Comparison of ENCODE assay signal across 25 cellular contexts in the genomic region with DNA sequence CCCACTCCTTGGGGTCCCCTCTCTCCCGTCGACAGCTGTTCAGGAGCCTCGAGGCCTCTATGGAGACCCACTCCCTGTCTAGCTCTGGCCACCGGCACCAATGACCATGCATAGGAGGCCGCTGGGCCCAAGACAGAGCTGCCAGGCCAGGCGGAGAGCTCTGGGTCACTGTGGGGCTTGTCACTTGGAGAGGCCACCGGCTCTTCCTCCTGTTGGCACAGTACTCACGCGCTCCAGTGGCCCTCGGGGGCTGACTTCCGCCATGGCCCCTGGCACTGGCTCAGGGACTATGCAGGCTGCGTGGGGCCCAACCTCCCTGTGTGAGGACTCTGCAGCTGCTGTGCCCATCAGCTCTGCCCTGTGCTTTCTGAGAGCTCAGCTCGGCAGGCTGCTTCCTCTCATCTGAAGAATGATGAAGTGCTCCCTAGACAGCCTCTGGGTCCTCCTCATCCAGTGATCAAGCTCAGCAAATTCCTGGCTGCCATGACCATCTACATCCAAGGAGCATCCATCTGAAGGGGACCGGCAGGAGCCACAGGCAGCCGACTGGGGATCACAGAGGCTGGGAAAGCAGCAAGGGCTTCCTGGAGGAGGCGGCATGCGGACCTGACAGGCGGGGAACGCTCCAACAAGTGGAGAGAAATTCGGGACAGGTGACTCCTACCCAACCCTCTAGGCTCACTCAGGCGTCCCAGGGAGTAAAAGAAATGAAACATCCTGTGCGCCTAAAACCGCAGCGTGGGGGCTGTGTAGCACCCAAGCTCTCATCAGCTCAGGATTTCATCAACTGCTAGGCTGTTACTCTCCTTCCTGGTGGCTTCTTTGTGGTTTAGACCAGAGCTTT. TPM values are rescaled to one million over a fixed set of nuclear protein-coding genes. Genes with fewer than 3 reads are reported as not detected.
A peak's percentile ranks its signal among the peaks of the same experiment; 100 is the strongest.
DNase-seq lines count a peak whose midpoint lies in the region; TF ChIP-seq lines count a peak whose summit lies in the region.
"Had no signal": no experiment of that assay in that cellular context is flagged by ENCODE, and none has a peak within 500 bp of the region (broad histone marks: within the 10 kb centered on the region; RNA-seq: fewer than 3 reads in every experiment).

No MANE protein-coding gene starts in this region.

- no peaks in the 10 kb centered on the region for H3K4me1 ChIP-seq in thyroid gland
- H3K4me1 ChIP-seq: HAP-1, left ventricle myocardium inferior had no signal

- peaks cover 8 to 10% of the 10 kb centered on the region in 2 donors for H3K36me3 ChIP-seq in thyroid gland
- H3K36me3 ChIP-seq: HAP-1 had no signal

- WGBS in thyroid gland, 2 donors: 91 to 93% methylated on average over 12 to 16 of the region's 24 CpGs

- H3K27ac ChIP-seq in thyroid gland: no peak overlapping the region
- H3K27ac ChIP-seq: 22Rv1, left ventricle myocardium inferior had no signal

- TF ChIP-seq POLR2A in thyroid gland (IDR thresholded peaks at IDR 0.05): no peak

- no peaks in the 10 kb centered on the region for H3K27me3 ChIP-seq in thyroid gland

- DNase-seq in NOMO-1 (lab: John Stamatoyannopoulos, UW; ENCODE audit: unreplicated experiment in 2 of 2): peak; percentile 61 to 65
- no peak for DNase-seq in NOMO-1 treated with dmso at 0.1 percent for 144 hours (lab: John Stamatoyannopoulos, UW; ENCODE audit: unreplicated experiment)
- peak; percentile 97 for DNase-seq in SKM-1 treated with dmso at 0.1 percent for 144 hours (lab: John Stamatoyannopoulos, UW; ENCODE audit: unreplicated experiment)
- no peak for DNase-seq in epidermal melanocyte (ENCODE audit: insufficient read length, low spot score)
- no peak for DNase-seq in thyroid gland
- DNase-seq in NAMALWA (ENCODE audit: low spot score): no peak
- DNase-seq: activated CD4-positive, alpha-beta T cell treated with anti-CD3 and anti-CD28 coated beads for 36 hours; activated CD8-positive, alpha-beta T cell treated with anti-CD3 and anti-CD28 coated beads, Interleukin-2, amount 10 ng/mL, durations not matched to agents 7 days and 5 days; activated naive CD8-positive, alpha-beta T cell treated with anti-CD3 and anti-CD28 coated beads for 36 hours; DMS53; effector CD8-positive, alpha-beta T cell; glutamatergic neuron; islet precursor cell; left ventricle myocardium inferior; NCI-H1417 treated with DMSO at 0.1 percent for 48 hours; NCI-H2081 treated with DMSO at 0.1 percent for 48 hours; NCI-H345; NCI-H748 treated with DMSO at 0.1 percent for 48 hours; OCI-M1; stimulated activated naive CD4-positive, alpha-beta T cell had no signal

- no peak for TF ChIP-seq CTCF in thyroid gland (IDR thresholded peaks at IDR 0.05)

- no peaks in the 10 kb centered on the region for H3K9me3 ChIP-seq in thyroid gland
- H3K9me3 ChIP-seq: HAP-1, left ventricle myocardium inferior had no signal

- intact Hi-C loops in thyroid gland (cut with DNase I): no loop called here

- no peak overlapping the region for H3K4me3 ChIP-seq in thyroid gland (replicated peaks in 1 of 3)
- H3K4me3 ChIP-seq: HAP-1, left ventricle myocardium inferior had no signal

RNA-seq across cellular contexts. Expression of a gene that starts 16.8 kb away (rescaled TPM):
- total RNA-seq in thyroid gland: 10 to 100 TPM; 14.4 to 41.9 (median 33.0) TPM

RNA-seq across cellular contexts. Expression of a gene that starts 17.0 kb away (rescaled TPM):
- total RNA-seq in thyroid gland: 10 to 100 TPM; 18.9 to 50.4 (median 43.8) TPM

RNA-seq across cellular contexts. Expression of a gene that starts 26.5 kb away (rescaled TPM):
- total RNA-seq in thyroid gland: not detected
- total RNA-seq: activated CD4-positive, alpha-beta T cell treated with anti-CD3 and anti-CD28 coated beads for 36 hours; activated CD8-positive, alpha-beta T cell treated with anti-CD3 and anti-CD28 coated beads, Interleukin-2, amount 10 ng/mL, durations not matched to agents 7 days and 5 days; activated naive CD8-positive, alpha-beta T cell treated with anti-CD3 and anti-CD28 coated beads for 36 hours; aorta; epithelial cell of proximal tubule; left ventricle myocardium inferior; posterior vena cava had no signal

RNA-seq across cellular contexts. Expression of a gene that starts 28.2 kb away (rescaled TPM):
- 100 to 1,000 TPM in 3 of 4 donors, 10 to 100 TPM in 1; 88.9 to 182 (median 118) TPM for total RNA-seq in thyroid gland

RNA-seq across cellular contexts. Expression of a gene that starts 36.4 kb away (rescaled TPM):
- 1 to 10 TPM in 2 of 4 donors, under 1 TPM in 2; 0.33 to 1.8 (median 0.99) TPM for total RNA-seq in thyroid gland

Comparison
In these comparisons a context has a peak if more than half of its experiments do, and no peak if none do; other contexts are left out.
1. DNase-seq: peak in NOMO-1 (2 of 2) and SKM-1 treated with dmso at 0.1 percent for 144 hours (single experiment); none in NOMO-1 treated with dmso at 0.1 percent for 144 hours (single experiment), epidermal melanocyte (single experiment), thyroid gland (0 of 2) and NAMALWA (single experiment).